In the genomic region with DNA sequence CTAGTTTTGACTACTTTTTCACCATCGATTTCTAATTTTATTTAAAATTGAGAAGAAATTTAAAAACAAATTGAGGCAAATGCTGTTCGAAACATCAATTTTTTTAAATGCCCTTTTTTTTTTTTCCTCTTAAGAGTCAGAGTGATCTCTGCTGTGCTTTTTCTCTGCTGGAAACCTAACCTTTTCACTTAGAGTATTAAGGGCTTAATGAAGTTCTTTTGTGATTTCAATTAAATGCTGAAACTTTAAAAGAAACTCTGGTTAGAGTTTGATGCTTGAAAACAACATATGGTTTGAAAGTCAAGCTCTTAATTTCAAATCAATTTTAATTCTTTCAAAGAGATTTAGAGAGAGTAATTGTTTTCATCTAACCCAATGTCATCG, we compare ENCODE assay signal across 19 cellular contexts.
"Had no signal": no experiment of that assay in that cellular context is flagged by ENCODE, and none has a peak within 500 bp of the region (broad histone marks: within the 10 kb centered on the region; RNA-seq: fewer than 3 reads in every experiment).

No MANE protein-coding gene starts in this region.

- H3K4me3 Mint-ChIP-seq: endodermal cell; immature natural killer cell; naive thymus-derived CD4-positive, alpha-beta T cell; stimulated activated naive B cell treated with anti-CD40 and anti-IgM and Interleukin-4, amounts not matched to agents 10 μg/mL and 1 μg/mL and 100 μg/mL, for 72 hours; stimulated activated naive CD8-positive, alpha-beta T cell treated with anti-CD3 and anti-CD28 coated beads, Interleukin-15, amount 100 ng/mL, for 72 hours had no signal

- H3K27me3 Mint-ChIP-seq: naive thymus-derived CD4-positive, alpha-beta T cell; stimulated activated naive B cell treated with anti-CD40 and anti-IgM and Interleukin-4, amounts not matched to agents 10 μg/mL and 1 μg/mL and 100 μg/mL, for 72 hours; stimulated activated naive CD8-positive, alpha-beta T cell treated with anti-CD3 and anti-CD28 coated beads, Interleukin-15, amount 100 ng/mL, for 72 hours had no signal

- ATAC-seq: heart left ventricle; left colon; naive thymus-derived CD4-positive, alpha-beta T cell; sciatic nerve; stimulated activated naive B cell treated with anti-CD40 and anti-IgM and Interleukin-4, amounts not matched to agents 10 μg/mL and 1 μg/mL and 100 μg/mL, for 72 hours; stimulated activated naive CD8-positive, alpha-beta T cell treated with anti-CD3 and anti-CD28 coated beads, Interleukin-15, amount 100 ng/mL, for 72 hours had no signal

- DNase-seq: colonic mucosa; effector CD4-positive, alpha-beta T cell; heart left ventricle; hippocampal formation; immature natural killer cell; left colon; naive thymus-derived CD4-positive, alpha-beta T cell; posterior cingulate gyrus; spleen; stimulated activated CD4-positive, alpha-beta T cell treated with anti-CD3 and anti-CD28 coated beads, Interleukin-2, amount 100 ng/mL, for 24 hours; stimulated activated CD4-positive, alpha-beta T cell treated with anti-CD3 and anti-CD28 coated beads, Interleukin-4, amount 100 ng/mL, for 4 hours; stimulated activated naive B cell treated with anti-CD40 and anti-IgM and Interleukin-4, amounts not matched to agents 10 μg/mL and 1 μg/mL and 100 μg/mL, for 72 hours; stimulated activated naive CD8-positive, alpha-beta T cell treated with anti-CD3 and anti-CD28 coated beads, Interleukin-15, amount 100 ng/mL, for 72 hours; transverse colon had no signal

- FAIRE-seq: frontal cortex, keratinocyte had no signal

- H3K27ac Mint-ChIP-seq: endodermal cell; immature natural killer cell; naive thymus-derived CD4-positive, alpha-beta T cell; stimulated activated naive B cell treated with anti-CD40 and anti-IgM and Interleukin-4, amounts not matched to agents 10 μg/mL and 1 μg/mL and 100 μg/mL, for 72 hours; stimulated activated naive CD8-positive, alpha-beta T cell treated with anti-CD3 and anti-CD28 coated beads, Interleukin-15, amount 100 ng/mL, for 72 hours had no signal

- H3K9me3 Mint-ChIP-seq: endodermal cell; stimulated activated naive B cell treated with anti-CD40 and anti-IgM and Interleukin-4, amounts not matched to agents 10 μg/mL and 1 μg/mL and 100 μg/mL, for 72 hours had no signal

- H3K27ac ChIP-seq: colonic mucosa, spleen, thoracic aorta, transverse colon had no signal

- H3K4me3 ChIP-seq: colonic mucosa, heart left ventricle, spleen, thoracic aorta, transverse colon had no signal

- H3K4me1 ChIP-seq: colonic mucosa, spleen had no signal

- H3K36me3 ChIP-seq: colonic mucosa, heart left ventricle, thoracic aorta, transverse colon had no signal

- H3K27me3 ChIP-seq: colonic mucosa, heart left ventricle, spleen, transverse colon had no signal

- H3K4me1 Mint-ChIP-seq: immature natural killer cell; stimulated activated naive B cell treated with anti-CD40 and anti-IgM and Interleukin-4, amounts not matched to agents 10 μg/mL and 1 μg/mL and 100 μg/mL, for 72 hours; stimulated activated naive CD8-positive, alpha-beta T cell treated with anti-CD3 and anti-CD28 coated beads, Interleukin-15, amount 100 ng/mL, for 72 hours had no signal

- H3K9me3 ChIP-seq: colonic mucosa, heart left ventricle, spleen, thoracic aorta, transverse colon had no signal
